Comparison of ENCODE assay signal across 8 cellular contexts in the genomic region with DNA sequence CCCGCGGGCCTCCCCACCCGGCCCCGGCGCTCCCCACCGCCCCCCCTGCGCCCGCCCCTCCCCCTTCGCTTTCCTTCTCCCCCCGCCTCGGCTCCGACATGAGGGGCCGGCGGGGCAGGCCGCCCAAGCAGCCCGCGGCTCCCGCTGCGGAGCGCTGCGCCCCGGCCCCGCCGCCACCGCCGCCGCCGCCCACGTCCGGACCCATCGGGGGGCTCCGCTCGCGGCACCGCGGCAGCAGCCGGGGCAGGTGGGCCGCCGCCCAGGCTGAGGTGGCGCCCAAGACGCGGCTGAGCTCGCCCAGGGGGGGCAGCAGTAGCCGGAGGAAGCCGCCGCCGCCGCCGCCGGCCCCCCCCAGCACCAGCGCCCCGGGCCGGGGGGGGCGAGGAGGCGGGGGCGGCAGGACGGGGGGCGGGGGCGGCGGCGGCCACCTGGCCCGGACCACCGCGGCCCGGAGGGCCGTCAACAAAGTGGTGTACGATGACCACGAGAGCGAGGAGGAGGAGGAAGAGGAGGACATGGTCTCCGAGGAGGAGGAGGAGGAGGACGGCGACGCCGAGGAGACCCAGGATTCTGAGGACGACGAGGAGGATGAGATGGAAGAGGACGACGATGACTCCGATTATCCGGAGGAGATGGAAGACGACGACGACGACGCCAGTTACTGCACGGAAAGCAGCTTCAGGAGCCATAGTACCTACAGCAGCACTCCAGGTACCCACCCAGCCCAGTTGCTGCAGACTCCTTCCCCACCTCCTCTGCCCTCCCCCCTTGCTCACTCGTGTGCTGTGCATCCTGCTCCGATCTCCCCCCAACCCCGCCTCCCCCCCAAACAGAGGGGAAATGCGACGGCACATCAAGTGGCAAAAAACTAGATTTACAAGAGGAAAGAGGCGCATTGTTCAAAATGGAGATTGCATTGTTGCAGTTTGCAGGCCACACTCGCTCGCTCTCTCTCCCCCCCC. TPM values are rescaled to one million over a fixed set of nuclear protein-coding genes. Genes with fewer than 3 reads are reported as not detected.
A peak's percentile ranks its signal among the peaks of the same experiment; 100 is the strongest.
DNase-seq lines count a peak whose midpoint lies in the region; ATAC-seq and TF ChIP-seq lines count a peak whose summit lies in the region.
"Not testable (repeated sequence)": the region's sequence is repeated elsewhere in the genome, so short reads cannot be mapped to it uniquely, and the experiment has no call there.

No MANE protein-coding gene starts in this region.

- TF ChIP-seq CTCF in liver (IDR thresholded peaks at IDR 0.05; ENCODE audit: low read depth, low read length, missing input control), result not testable (repeated sequence)

- under 1% methylated on average over 93 of the region's 94 CpGs for WGBS in liver

- H3K4me3 ChIP-seq in liver (ENCODE audit: low read depth in 1 of 3, low read length in 3 of 3), result peak overlapping the region; percentile 95 to 99 (median 95)

- peak overlapping the region in 1 of 2 donors; percentile 71 for H3K9ac ChIP-seq in liver (ENCODE audit: low read depth in 1 of 2, low read length in 2 of 2)

- peak overlapping the region; percentile 67 to 75 for H3K27ac ChIP-seq in liver (ENCODE audit: low read depth in 1 of 2, low read length in 2 of 2)

- peak; percentile 40 for ATAC-seq in GM19372 (IDR thresholded peaks at IDR 0.05; ENCODE audit: low read depth, unreplicated experiment)
- peak; percentile 26 for ATAC-seq in HG03342 (IDR thresholded peaks at IDR 0.05; ENCODE audit: unreplicated experiment)

- not testable (repeated sequence) for TF ChIP-seq RAD21 in liver (IDR thresholded peaks at IDR 0.05)

- not testable (repeated sequence) for H3K36me3 ChIP-seq in liver (ENCODE audit: control insufficient read depth in 4 of 4, insufficient read depth in 3 of 4, low read depth in 1 of 4, low read length in 3 of 4)

- H3K27me3 ChIP-seq in liver (ENCODE audit: control insufficient read depth in 4 of 4, insufficient read depth in 4 of 4, low read length in 3 of 4), result not testable (repeated sequence)

- peaks cover 1 to 14% (median 12%) of the 10 kb centered on the region in 4 donors for H3K4me1 ChIP-seq in liver (ENCODE audit: control insufficient read depth in 4 of 4, insufficient read depth in 4 of 4, low read length in 3 of 4)

- DNase-seq in AML-193 (lab: John Stamatoyannopoulos, UW), result peak; percentile 23 to 34
- DNase-seq in NOMO-1 (lab: John Stamatoyannopoulos, UW; ENCODE audit: unreplicated experiment in 2 of 2), result peak; percentile 11 to 12
- DNase-seq in activated CD8-positive, alpha-beta memory T cell treated with anti-CD3 and anti-CD28 coated beads for 24 hours, result peak; percentile 85
- peak; percentile 84 for DNase-seq in ecto neural progenitor cell (ENCODE audit: low spot score)
- DNase-seq in stimulated activated CD4-positive, alpha-beta T cell treated with anti-CD3 and anti-CD28 coated beads, Interleukin-1b, Interleukin-23, amount 100 ng/mL, for 48 hours, result peak; percentile 43

- H3K9me3 ChIP-seq in liver (ENCODE audit: control insufficient read depth in 4 of 4, low read length in 3 of 4), result not testable (repeated sequence)

RNA-seq across cellular contexts. Expression of a gene that starts 0.6 kb away (rescaled TPM):
- 10 to 100 TPM; 38.0 to 51.7 TPM for total RNA-seq in liver
- polyA plus RNA-seq in liver, result 10 to 100 TPM in 1 of 2 donors, 1 to 10 TPM in 1; 8.1 to 20.9 TPM

Comparison
In these comparisons a context has a peak if more than half of its experiments do, and no peak if none do; other contexts are left out.
1. Peak in every context shown above with its lines: DNase-seq, ATAC-seq, H3K4me3 ChIP-seq and H3K27ac ChIP-seq.
2. DNase-seq: peak in every context shown above with its lines; median percentile 85 in activated CD8-positive, alpha-beta memory T cell treated with anti-CD3 and anti-CD28 coated beads for 24 hours; 84 in ecto neural progenitor cell; 43 in stimulated activated CD4-positive, alpha-beta T cell treated with anti-CD3 and anti-CD28 coated beads, Interleukin-1b, Interleukin-23, amount 100 ng/mL, for 48 hours; 28 in AML-193; 12 in NOMO-1.